29 cellular contexts compared by ENCODE assay signal in genomic region chrX:154004315-154004714, GRCh38. TPM values are rescaled to one million over a fixed set of nuclear protein-coding genes. Genes with fewer than 3 reads are reported as not detected.
A peak's percentile ranks its signal among the peaks of the same experiment; 100 is the strongest.
DNase-seq lines count a peak whose midpoint lies in the region; ATAC-seq, FAIRE-seq and TF ChIP-seq lines count a peak whose summit lies in the region.
"Had no signal": no experiment of that assay in that cellular context is flagged by ENCODE, and none has a peak within 500 bp of the region (broad histone marks: within the 10 kb centered on the region; RNA-seq: fewer than 3 reads in every experiment).

No MANE protein-coding gene starts in this region.

- no TSS peak for BruUV-seq in K562 (replicated peaks; lab: Mats Ljungman, UMichigan)

- H3K4me1 Mint-ChIP-seq in activated CD4-positive, alpha-beta T cell treated with anti-CD3 and anti-CD28 coated beads, Interleukin-2, amount 10 ng/mL, durations not matched to agents 7 days and 5 days, result peaks cover 24% of the 10 kb centered on the region
- peaks cover 16% of the 10 kb centered on the region for H3K4me1 Mint-ChIP-seq in activated CD4-positive, alpha-beta T cell treated with anti-CD3 and anti-CD28 coated beads for 36 hours

- H3K27me3 ChIP-seq in K562 (ENCODE audit: control insufficient read depth in 2 of 2, insufficient read depth in 2 of 2, low read length in 2 of 2) (no peaks in the 10 kb centered on the region), osteoblast (ENCODE audit: insufficient read depth, low read length) (peaks cover 10% of the 10 kb centered on the region)
- H3K27me3 ChIP-seq: right lobe of liver, suprapubic skin, uterus had no signal

- ATAC-seq in activated CD4-positive, alpha-beta T cell treated with anti-CD3 and anti-CD28 coated beads for 36 hours, result no peak
- ATAC-seq in K562 (no peak), GM18511 (IDR thresholded peaks at IDR 0.05; ENCODE audit: unreplicated experiment) (no peak), GM19397 (IDR thresholded peaks at IDR 0.05; ENCODE audit: unreplicated experiment) (no peak)
- ATAC-seq: esophagus mucosa, heart right ventricle, lower lobe of right lung, right lobe of liver had no signal

- H3K4me3 ChIP-seq in NB4 (ENCODE audit: low read depth, low read length) (peak overlapping the region; percentile 16), K562 (no peak overlapping the region), osteoblast (ENCODE audit: insufficient read depth, low read length) (no peak overlapping the region)
- H3K4me3 ChIP-seq: heart right ventricle, lower lobe of right lung, right lobe of liver, suprapubic skin, uterus had no signal

- H3K27ac ChIP-seq in K562 (ENCODE audit: extremely low read depth, low read depth, low read length), result peak overlapping the region; percentile 28; the same call in 1 of the 3 replicates
- H3K27ac ChIP-seq in osteoblast (ENCODE audit: low read depth, low read length), result no peak overlapping the region
- no peak overlapping the region for H3K27ac ChIP-seq in substantia nigra (ENCODE audit: low read depth, low read length, poor library complexity, severe bottlenecking)
- H3K27ac ChIP-seq: heart right ventricle, lower lobe of right lung, right lobe of liver, suprapubic skin, uterus had no signal

- no peak overlapping the region for H3K9ac ChIP-seq in K562 (ENCODE audit: insufficient read depth in 1 of 2, low read depth in 2 of 2, low read length in 2 of 2)

- intact Hi-C loops in activated CD4-positive, alpha-beta T cell treated with anti-CD3 and anti-CD28 coated beads for 36 hours (cut with DNase I, micrococcal nuclease), result no loop called here
- intact Hi-C loops in K562 (cut with micrococcal nuclease), result no loop called here

- H3K4me1 ChIP-seq in K562 (replicated peaks in 1 of 2; ENCODE audit: control insufficient read depth in 2 of 2, insufficient read depth in 2 of 2, low read length in 2 of 2), result peaks cover 12 to 18% of the 10 kb centered on the region in 2 experiments; a peak in 4 of 5 replicates
- H3K4me1 ChIP-seq in osteoblast (ENCODE audit: insufficient read depth, low read length), result peaks cover 10% of the 10 kb centered on the region
- H3K4me1 ChIP-seq: lower lobe of right lung, right lobe of liver, uterus had no signal

- no peaks in the 10 kb centered on the region for H3K9me3 ChIP-seq in K562 (replicated peaks; ENCODE audit: control insufficient read depth, insufficient read depth, low read depth, low read length)
- H3K9me3 ChIP-seq in osteoblast (ENCODE audit: low read depth, low read length), result no peaks in the 10 kb centered on the region
- H3K9me3 ChIP-seq: heart right ventricle, lower lobe of right lung, right lobe of liver, suprapubic skin, uterus had no signal

- CTCF ChIA-PET in activated CD4-positive, alpha-beta T cell treated with anti-CD3 and anti-CD28 coated beads, Interleukin-2, amount 10 ng/mL, durations not matched to agents 7 days and 5 days (lab: Charles Lee), result interaction anchor here (0.9 to 3.3 kb wide), 3 partner anchors 9 to 14 kb away, joined by 3 to 16 read pairs (median 3); no protein-coding TSS in a partner anchor
- CTCF ChIA-PET in activated CD4-positive, alpha-beta T cell treated with anti-CD3 and anti-CD28 coated beads for 36 hours (lab: Charles Lee), result interaction anchor here (3.0 kb wide), 1 partner anchor 10 kb away, joined by 9 read pairs; no protein-coding TSS in a partner anchor
- CTCF ChIA-PET in K562 (lab: Yijun Ruan, JAX; ENCODE audit: low intra/inter-chr PET ratio), result no interaction called here

- no peak overlapping the region for H3K4me2 ChIP-seq in K562 (ENCODE audit: insufficient read depth, low read length)
- H3K4me2 ChIP-seq in osteoblast (ENCODE audit: insufficient read depth, low read length), result peak overlapping the region; percentile 26

- no peaks in the 10 kb centered on the region for H3K9me3 Mint-ChIP-seq in activated CD4-positive, alpha-beta T cell treated with anti-CD3 and anti-CD28 coated beads, Interleukin-2, amount 10 ng/mL, durations not matched to agents 7 days and 5 days
- H3K9me3 Mint-ChIP-seq in activated CD4-positive, alpha-beta T cell treated with anti-CD3 and anti-CD28 coated beads for 36 hours (ENCODE audit: low read depth), result no peaks in the 10 kb centered on the region

- TF ChIP-seq CTCF in NB4 (IDR thresholded peaks at IDR 0.05; ENCODE audit: low read depth, low read length) (no peak), K562 (IDR thresholded peaks at IDR 0.05 in 2 of 3, conservative IDR thresholded peaks at IDR 0.05 in 1 of 3; ENCODE audit: insufficient read depth in 2 of 3, low read depth in 1 of 3, low read length in 3 of 3) (no peak), osteoblast (IDR thresholded peaks at IDR 0.05; ENCODE audit: extremely low read depth, low read depth, low read length) (no peak)

- peaks cover 21% of the 10 kb centered on the region for H3K36me3 Mint-ChIP-seq in activated CD4-positive, alpha-beta T cell treated with anti-CD3 and anti-CD28 coated beads, Interleukin-2, amount 10 ng/mL, durations not matched to agents 7 days and 5 days (ENCODE audit: low read depth)
- peaks cover 18% of the 10 kb centered on the region for H3K36me3 Mint-ChIP-seq in activated CD4-positive, alpha-beta T cell treated with anti-CD3 and anti-CD28 coated beads for 36 hours (ENCODE audit: low read depth)

- no peaks in the 10 kb centered on the region for H3K9me1 ChIP-seq in K562 (ENCODE audit: control insufficient read depth, insufficient read depth, low read length)

- POLR2A ChIA-PET in activated CD4-positive, alpha-beta T cell treated with anti-CD3 and anti-CD28 coated beads, Interleukin-2, amount 10 ng/mL, durations not matched to agents 7 days and 5 days (lab: Charles Lee), result no interaction called here
- POLR2A ChIA-PET in activated CD4-positive, alpha-beta T cell treated with anti-CD3 and anti-CD28 coated beads for 36 hours (lab: Charles Lee), result no interaction called here
- POLR2A ChIA-PET in K562 (lab: Yijun Ruan, JAX), result interaction anchor here (1.0 to 4.7 kb wide), 3 partner anchors 10 to 18 kb away, joined by 4 to 23 read pairs (median 6); no protein-coding TSS in a partner anchor

- TF ChIP-seq RAD21 in K562 (CRISPR knock-in tag; conservative IDR thresholded peaks at IDR 0.05 in 1 of 2, IDR thresholded peaks at IDR 0.05 in 1 of 2), result no peak

- H4K20me1 ChIP-seq in K562 (replicated peaks; ENCODE audit: control insufficient read depth, insufficient read depth, low read length) (no peaks in the 10 kb centered on the region), osteoblast (ENCODE audit: insufficient read depth, low read length) (no peaks in the 10 kb centered on the region)

- H3K27ac Mint-ChIP-seq in activated CD4-positive, alpha-beta T cell treated with anti-CD3 and anti-CD28 coated beads, Interleukin-2, amount 10 ng/mL, durations not matched to agents 7 days and 5 days, result peak overlapping the region; percentile 41
- H3K27ac Mint-ChIP-seq in activated CD4-positive, alpha-beta T cell treated with anti-CD3 and anti-CD28 coated beads for 36 hours, result no peak overlapping the region

- no peaks in the 10 kb centered on the region for H3K27me3 Mint-ChIP-seq in activated CD4-positive, alpha-beta T cell treated with anti-CD3 and anti-CD28 coated beads, Interleukin-2, amount 10 ng/mL, durations not matched to agents 7 days and 5 days
- no peaks in the 10 kb centered on the region for H3K27me3 Mint-ChIP-seq in activated CD4-positive, alpha-beta T cell treated with anti-CD3 and anti-CD28 coated beads for 36 hours
- H3K27me3 Mint-ChIP-seq: CD4-positive, alpha-beta memory T cell had no signal

- H2AFZ ChIP-seq in K562 (ENCODE audit: low read depth, low read length), result no peak overlapping the region
- H2AFZ ChIP-seq in osteoblast (ENCODE audit: low read length), result no peak overlapping the region

- TF ChIP-seq EP300 in K562 (IDR thresholded peaks at IDR 0.05; ENCODE audit: low read length), result no peak

- no peak for FAIRE-seq in K562 (lab: Jason Lieb, UNC)
- FAIRE-seq: TTC549 had no signal

- no peak for DNase-seq in activated CD4-positive, alpha-beta T cell treated with anti-CD3 and anti-CD28 coated beads, Interleukin-2, amount 10 ng/mL, durations not matched to agents 7 days and 5 days
- no peak for DNase-seq in activated CD4-positive, alpha-beta T cell treated with anti-CD3 and anti-CD28 coated beads for 36 hours
- DNase-seq in NB4 (ENCODE audit: low read depth), result peak; percentile 77
- no peak for DNase-seq in K562 (ENCODE audit: extremely low read depth in 1 of 4, low spot score in 3 of 4)
- peak; percentile 32 for DNase-seq in osteoblast (ENCODE audit: insufficient read length, low spot score, missing footprints)
- no peak for DNase-seq in substantia nigra (lab: John Stamatoyannopoulos, UW)
- DNase-seq: activated naive CD4-positive, alpha-beta T cell treated with anti-CD3 and anti-CD28 coated beads, Interleukin-2, amount 50 U/mL, for 16 hours; activated T-cell treated with anti-CD3 and anti-CD28 coated beads, Interleukin-2, amount 50 U/mL, for 48 hours; aorta; CD4-positive, alpha-beta memory T cell; cortex of kidney; EL; foreskin fibroblast; H7; heart right ventricle; lower lobe of right lung; NCI-H1105; NCI-H2029 treated with DMSO at 0.1 percent for 48 hours; NCI-H226; NCI-H748 treated with DMSO at 0.1 percent for 48 hours; right lobe of liver; RPMI8226; stimulated activated CD4-positive, alpha-beta T cell treated with anti-CD3 and anti-CD28 coated beads, Interleukin-2, amount 100 ng/mL, for 48 hours; uterus had no signal

- in situ Hi-C loops in K562 (cut with MboI), result no loop called here

- H3K4me3 Mint-ChIP-seq in activated CD4-positive, alpha-beta T cell treated with anti-CD3 and anti-CD28 coated beads, Interleukin-2, amount 10 ng/mL, durations not matched to agents 7 days and 5 days, result no peak overlapping the region
- H3K4me3 Mint-ChIP-seq in activated CD4-positive, alpha-beta T cell treated with anti-CD3 and anti-CD28 coated beads for 36 hours, result no peak overlapping the region
- H3K4me3 Mint-ChIP-seq: CD4-positive, alpha-beta memory T cell had no signal

- H3K36me3 ChIP-seq in K562 (ENCODE audit: control insufficient read depth, insufficient read depth, low read length) (peaks cover 23% of the 10 kb centered on the region; the same call in 2 of the 3 replicates), osteoblast (ENCODE audit: insufficient read depth, low read length) (peaks cover 4% of the 10 kb centered on the region)
- H3K36me3 ChIP-seq: lower lobe of right lung, right lobe of liver, suprapubic skin, uterus had no signal

- WGBS in K562 (ENCODE audit: insufficient coverage, low coverage, missing lambda C conversion rate), result 87% methylated on average over 9 of the region's 11 CpGs

- H3K79me2 ChIP-seq in K562 (ENCODE audit: control insufficient read depth, insufficient read depth, low read length) (no peaks in the 10 kb centered on the region), osteoblast (ENCODE audit: insufficient read depth, low read length) (no peaks in the 10 kb centered on the region)

- TF ChIP-seq POLR2A in NB4 (IDR thresholded peaks at IDR 0.05; ENCODE audit: extremely low read depth, insufficient read length) (no peak), K562 (conservative IDR thresholded peaks at IDR 0.05) (no peak)

RNA-seq across cellular contexts. Expression of gene IRAK1, which starts 15.4 kb away (rescaled TPM):
- 100 to 1,000 TPM; 107 to 112 TPM for total RNA-seq in activated CD4-positive, alpha-beta T cell treated with anti-CD3 and anti-CD28 coated beads, Interleukin-2, amount 10 ng/mL, durations not matched to agents 7 days and 5 days
- 10 to 100 TPM; 84.3 to 93.6 TPM for total RNA-seq in activated CD4-positive, alpha-beta T cell treated with anti-CD3 and anti-CD28 coated beads for 36 hours
- 92.6 and 283 TPM in 2 replicates for total RNA-seq in K562 (2011; cell fraction: chromatin; rRNA removed; ENCODE audit: low replicate concordance)
- total RNA-seq in K562 (2011; cell fraction: nucleolus; rRNA removed), result 241 and 247 TPM in 2 replicates
- total RNA-seq in K562 (2011; cell fraction: nucleoplasm; rRNA removed), result 125 and 132 TPM in 2 replicates
- total RNA-seq in K562 (2014; rRNA removed), result 220 and 274 TPM in 2 replicates
- total RNA-seq in K562 (2014; rRNA removed; fragmentation: Illumina TruSeq; extraction: Trizol), result 52.2 and 68.1 TPM in 2 replicates
- total RNA-seq in K562 (2015; rRNA removed; fragmentation: Illumina TruSeq; extraction: Trizol), result 138 and 144 TPM in 2 replicates
- 260 and 261 TPM in 2 replicates for total RNA-seq in K562 (2021)
- polyA plus RNA-seq in K562 (2011; rRNA removed), result 91.6 and 104 TPM in 2 replicates
- 93.8 and 232 TPM in 2 replicates for polyA plus RNA-seq in K562 (2011; cell fraction: cytosol; rRNA removed)
- 88.5 and 119 TPM in 2 replicates for polyA plus RNA-seq in K562 (2011; cell fraction: nucleus; rRNA removed)
- polyA plus RNA-seq in K562 (2012), result 223 and 331 TPM in 2 replicates
- polyA plus RNA-seq in K562 (2014; fragmentation: Illumina TruSeq; extraction: Trizol), result 78.9 and 128 TPM in 2 replicates
- 10 to 100 TPM; 11.6 to 16.1 TPM for polyA plus RNA-seq in K562 (2014; fragmentation: Nextera tagmentation; extraction: Ambion mirVana)
- 177 and 184 TPM in 2 replicates for polyA plus RNA-seq in K562 (2014; rRNA removed)
- polyA minus RNA-seq in K562 (2011; rRNA and poly(A)+ RNA removed), result 49.2 and 97.3 TPM in 2 replicates
- 145 and 167 TPM in 2 replicates for polyA minus RNA-seq in K562 (2011; cell fraction: cytosol; rRNA and poly(A)+ RNA removed)
- 49.9 and 54.3 TPM in 2 replicates for polyA minus RNA-seq in K562 (2011; cell fraction: nucleus; rRNA and poly(A)+ RNA removed)
- 99.5 and 100 TPM in 2 replicates for total RNA-seq in osteoblast

RNA-seq across cellular contexts. Expression of gene TMEM187, which starts 31.8 kb away (rescaled TPM):
- total RNA-seq in activated CD4-positive, alpha-beta T cell treated with anti-CD3 and anti-CD28 coated beads, Interleukin-2, amount 10 ng/mL, durations not matched to agents 7 days and 5 days, result 1 to 10 TPM; 7.9 to 8.5 TPM
- total RNA-seq in activated CD4-positive, alpha-beta T cell treated with anti-CD3 and anti-CD28 coated beads for 36 hours, result 1 to 10 TPM; 4.4 to 5.4 TPM
- total RNA-seq in K562 (2011; cell fraction: chromatin; rRNA removed; ENCODE audit: low replicate concordance), result 4.7 and 15.6 TPM in 2 replicates
- 17.4 and 21.8 TPM in 2 replicates for total RNA-seq in K562 (2011; cell fraction: nucleolus; rRNA removed)
- 9.3 and 9.5 TPM in 2 replicates for total RNA-seq in K562 (2011; cell fraction: nucleoplasm; rRNA removed)
- 3.3 and 5.1 TPM in 2 replicates for total RNA-seq in K562 (2014; rRNA removed)
- total RNA-seq in K562 (2014; rRNA removed; fragmentation: Illumina TruSeq; extraction: Trizol), result 0.93 and 1.2 TPM in 2 replicates
- total RNA-seq in K562 (2015; rRNA removed; fragmentation: Illumina TruSeq; extraction: Trizol), result 1.1 and 1.6 TPM in 2 replicates
- total RNA-seq in K562 (2021), result 6.4 and 8.5 TPM in 2 replicates
- polyA plus RNA-seq in K562 (2011; rRNA removed), result 5.6 and 8.1 TPM in 2 replicates
- 12.5 and 24.6 TPM in 2 replicates for polyA plus RNA-seq in K562 (2011; cell fraction: cytosol; rRNA removed)
- 6.3 and 6.4 TPM in 2 replicates for polyA plus RNA-seq in K562 (2011; cell fraction: nucleus; rRNA removed)
- polyA plus RNA-seq in K562 (2012), result 3.9 and 12.2 TPM in 2 replicates
- polyA plus RNA-seq in K562 (2014; fragmentation: Illumina TruSeq; extraction: Trizol), result 1.2 and 2.0 TPM in 2 replicates
- 1 to 10 TPM in 1 of 2 experiments, under 1 TPM in 1; 0.13 to 1.1 TPM for polyA plus RNA-seq in K562 (2014; fragmentation: Nextera tagmentation; extraction: Ambion mirVana)
- 4.0 TPM in 2 replicates for polyA plus RNA-seq in K562 (2014; rRNA removed)
- polyA minus RNA-seq in K562 (2011; rRNA and poly(A)+ RNA removed), result 3.7 and 4.9 TPM in 2 replicates
- polyA minus RNA-seq in K562 (2011; cell fraction: cytosol; rRNA and poly(A)+ RNA removed), result 5.6 and 6.4 TPM in 2 replicates
- polyA minus RNA-seq in K562 (2011; cell fraction: nucleus; rRNA and poly(A)+ RNA removed), result 1.3 and 1.8 TPM in 2 replicates
- 6.9 and 8.5 TPM in 2 replicates for total RNA-seq in osteoblast

RNA-seq across cellular contexts. Expression of gene HCFC1, which starts 32.7 kb away (rescaled TPM):
- 100 to 1,000 TPM; 116 to 121 TPM for total RNA-seq in activated CD4-positive, alpha-beta T cell treated with anti-CD3 and anti-CD28 coated beads, Interleukin-2, amount 10 ng/mL, durations not matched to agents 7 days and 5 days
- 100 to 1,000 TPM in 1 of 2 experiments, 10 to 100 TPM in 1; 99.5 to 147 TPM for total RNA-seq in activated CD4-positive, alpha-beta T cell treated with anti-CD3 and anti-CD28 coated beads for 36 hours
- total RNA-seq in K562 (2011; cell fraction: chromatin; rRNA removed; ENCODE audit: low replicate concordance), result 39.3 and 72.5 TPM in 2 replicates
- 41.0 and 46.2 TPM in 2 replicates for total RNA-seq in K562 (2011; cell fraction: nucleolus; rRNA removed)
- total RNA-seq in K562 (2011; cell fraction: nucleoplasm; rRNA removed), result 38.1 and 43.2 TPM in 2 replicates
- total RNA-seq in K562 (2014; rRNA removed) (39.2 and 59.3 TPM in 2 replicates), K562 (2014; rRNA removed; fragmentation: Illumina TruSeq; extraction: Trizol) (9.1 and 10.3 TPM in 2 replicates), K562 (2015; rRNA removed; fragmentation: Illumina TruSeq; extraction: Trizol) (17.1 and 23.4 TPM in 2 replicates), K562 (2021) (121 and 133 TPM in 2 replicates), osteoblast (22.1 and 24.6 TPM in 2 replicates)
- polyA plus RNA-seq in K562 (2011; rRNA removed) (5.9 and 8.7 TPM in 2 replicates), K562 (2014; fragmentation: Illumina TruSeq; extraction: Trizol) (45.3 and 68.0 TPM in 2 replicates), K562 (2014; fragmentation: Nextera tagmentation; extraction: Ambion mirVana) (10 to 100 TPM in 1 of 2 experiments, 1 to 10 TPM in 1; 2.8 to 10.5 TPM), K562 (2014; rRNA removed) (44.8 and 45.2 TPM in 2 replicates)
- polyA plus RNA-seq in K562 (2011; cell fraction: cytosol; rRNA removed), result 11.3 and 17.7 TPM in 2 replicates
- 39.1 and 51.6 TPM in 2 replicates for polyA plus RNA-seq in K562 (2011; cell fraction: nucleus; rRNA removed)
- 37.4 and 57.1 TPM in 2 replicates for polyA plus RNA-seq in K562 (2012)
- 4.5 and 6.6 TPM in 2 replicates for polyA minus RNA-seq in K562 (2011; rRNA and poly(A)+ RNA removed)
- 55.8 and 74.4 TPM in 2 replicates for polyA minus RNA-seq in K562 (2011; cell fraction: cytosol; rRNA and poly(A)+ RNA removed)
- 14.8 and 15.6 TPM in 2 replicates for polyA minus RNA-seq in K562 (2011; cell fraction: nucleus; rRNA and poly(A)+ RNA removed)

RNA-seq across cellular contexts. Expression of gene RENBP, which starts 59.9 kb away (rescaled TPM):
- 10 to 100 TPM; 14.2 to 16.5 TPM for total RNA-seq in activated CD4-positive, alpha-beta T cell treated with anti-CD3 and anti-CD28 coated beads, Interleukin-2, amount 10 ng/mL, durations not matched to agents 7 days and 5 days
- 1 to 10 TPM; 6.0 to 8.1 TPM for total RNA-seq in activated CD4-positive, alpha-beta T cell treated with anti-CD3 and anti-CD28 coated beads for 36 hours
- 14.9 and 45.4 TPM in 2 replicates for total RNA-seq in K562 (2011; cell fraction: chromatin; rRNA removed; ENCODE audit: low replicate concordance)
- 31.0 and 32.8 TPM in 2 replicates for total RNA-seq in K562 (2011; cell fraction: nucleolus; rRNA removed)
- 15.7 and 24.1 TPM in 2 replicates for total RNA-seq in K562 (2011; cell fraction: nucleoplasm; rRNA removed)
- 8.4 and 9.5 TPM in 2 replicates for total RNA-seq in K562 (2014; rRNA removed)
- 2.7 and 4.0 TPM in 2 replicates for total RNA-seq in K562 (2014; rRNA removed; fragmentation: Illumina TruSeq; extraction: Trizol)
- total RNA-seq in K562 (2015; rRNA removed; fragmentation: Illumina TruSeq; extraction: Trizol), result 12.3 and 13.4 TPM in 2 replicates
- 9.6 and 14.8 TPM in 2 replicates for total RNA-seq in K562 (2021)
- 12.7 and 16.4 TPM in 2 replicates for polyA plus RNA-seq in K562 (2011; rRNA removed)
- 21.2 and 25.6 TPM in 2 replicates for polyA plus RNA-seq in K562 (2011; cell fraction: cytosol; rRNA removed)
- 48.7 and 48.8 TPM in 2 replicates for polyA plus RNA-seq in K562 (2011; cell fraction: nucleus; rRNA removed)
- polyA plus RNA-seq in K562 (2012), result 24.3 and 60.0 TPM in 2 replicates
- polyA plus RNA-seq in K562 (2014; fragmentation: Illumina TruSeq; extraction: Trizol), result 5.6 and 7.3 TPM in 2 replicates
- under 1 TPM in 1 of 2 experiments, not detected in 1; 0.07 TPM for polyA plus RNA-seq in K562 (2014; fragmentation: Nextera tagmentation; extraction: Ambion mirVana)
- 11.1 and 11.6 TPM in 2 replicates for polyA plus RNA-seq in K562 (2014; rRNA removed)
- polyA minus RNA-seq in K562 (2011; rRNA and poly(A)+ RNA removed), result 5.5 and 12.0 TPM in 2 replicates
- polyA minus RNA-seq in K562 (2011; cell fraction: cytosol; rRNA and poly(A)+ RNA removed), result 7.0 and 13.6 TPM in 2 replicates
- polyA minus RNA-seq in K562 (2011; cell fraction: nucleus; rRNA and poly(A)+ RNA removed), result 9.8 and 16.1 TPM in 2 replicates
- 6.5 TPM in 2 replicates for total RNA-seq in osteoblast

Comparison
In these comparisons a context has a peak if more than half of its experiments do, and no peak if none do; other contexts are left out.
1. DNase-seq: peak in NB4 (single experiment) and osteoblast (single experiment); none in activated CD4-positive, alpha-beta T cell treated with anti-CD3 and anti-CD28 coated beads, Interleukin-2, amount 10 ng/mL, durations not matched to agents 7 days and 5 days (single experiment), activated CD4-positive, alpha-beta T cell treated with anti-CD3 and anti-CD28 coated beads for 36 hours (single experiment), K562 (0 of 4) and substantia nigra (0 of 49).